ENCODE assay signal across 1 cellular context in the genomic region with DNA sequence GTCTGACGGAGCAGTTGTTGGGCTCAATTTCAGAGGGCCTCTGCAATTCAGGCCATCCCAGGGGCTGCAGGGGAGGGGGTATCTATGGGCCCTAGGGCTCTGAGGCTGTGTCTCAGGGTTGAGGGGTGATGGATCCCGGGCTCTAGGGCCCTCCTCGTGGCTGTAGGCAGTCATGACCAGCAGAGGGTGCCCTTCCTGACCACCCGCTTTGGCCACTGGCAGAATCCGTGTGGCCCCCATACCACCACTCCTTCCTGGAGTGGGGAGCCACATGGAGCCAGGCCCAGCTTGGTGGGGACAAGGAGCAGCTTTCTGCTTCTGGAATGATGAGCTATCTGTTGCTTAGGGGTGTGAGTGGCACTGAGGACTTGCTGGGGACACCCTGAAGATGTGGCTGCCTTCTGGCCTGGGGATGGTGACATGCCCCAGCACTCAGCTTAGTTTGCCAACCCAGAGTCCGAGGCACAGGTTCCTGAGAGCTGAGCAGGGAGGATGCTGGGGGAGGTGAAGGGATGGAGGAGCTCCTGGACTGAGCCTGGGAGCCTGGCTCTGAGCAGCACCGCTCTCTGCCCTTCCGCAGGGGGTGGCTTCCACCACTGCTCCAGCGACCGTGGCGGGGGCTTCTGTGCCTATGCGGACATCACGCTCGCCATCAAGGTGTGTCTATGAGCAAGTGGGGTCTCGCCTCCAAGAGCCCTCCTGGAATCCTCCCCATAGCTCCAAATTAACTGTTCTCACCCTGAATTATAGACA.
TF ChIP-seq lines count a peak whose summit lies in the region.

No MANE protein-coding gene starts in this region.

TF ChIP-seq in GM23338, 12 proteins besides CTCF, POLR2A, EP300 and RAD21 (continued from another document):
- TF ChIP-seq, protein P1, sequence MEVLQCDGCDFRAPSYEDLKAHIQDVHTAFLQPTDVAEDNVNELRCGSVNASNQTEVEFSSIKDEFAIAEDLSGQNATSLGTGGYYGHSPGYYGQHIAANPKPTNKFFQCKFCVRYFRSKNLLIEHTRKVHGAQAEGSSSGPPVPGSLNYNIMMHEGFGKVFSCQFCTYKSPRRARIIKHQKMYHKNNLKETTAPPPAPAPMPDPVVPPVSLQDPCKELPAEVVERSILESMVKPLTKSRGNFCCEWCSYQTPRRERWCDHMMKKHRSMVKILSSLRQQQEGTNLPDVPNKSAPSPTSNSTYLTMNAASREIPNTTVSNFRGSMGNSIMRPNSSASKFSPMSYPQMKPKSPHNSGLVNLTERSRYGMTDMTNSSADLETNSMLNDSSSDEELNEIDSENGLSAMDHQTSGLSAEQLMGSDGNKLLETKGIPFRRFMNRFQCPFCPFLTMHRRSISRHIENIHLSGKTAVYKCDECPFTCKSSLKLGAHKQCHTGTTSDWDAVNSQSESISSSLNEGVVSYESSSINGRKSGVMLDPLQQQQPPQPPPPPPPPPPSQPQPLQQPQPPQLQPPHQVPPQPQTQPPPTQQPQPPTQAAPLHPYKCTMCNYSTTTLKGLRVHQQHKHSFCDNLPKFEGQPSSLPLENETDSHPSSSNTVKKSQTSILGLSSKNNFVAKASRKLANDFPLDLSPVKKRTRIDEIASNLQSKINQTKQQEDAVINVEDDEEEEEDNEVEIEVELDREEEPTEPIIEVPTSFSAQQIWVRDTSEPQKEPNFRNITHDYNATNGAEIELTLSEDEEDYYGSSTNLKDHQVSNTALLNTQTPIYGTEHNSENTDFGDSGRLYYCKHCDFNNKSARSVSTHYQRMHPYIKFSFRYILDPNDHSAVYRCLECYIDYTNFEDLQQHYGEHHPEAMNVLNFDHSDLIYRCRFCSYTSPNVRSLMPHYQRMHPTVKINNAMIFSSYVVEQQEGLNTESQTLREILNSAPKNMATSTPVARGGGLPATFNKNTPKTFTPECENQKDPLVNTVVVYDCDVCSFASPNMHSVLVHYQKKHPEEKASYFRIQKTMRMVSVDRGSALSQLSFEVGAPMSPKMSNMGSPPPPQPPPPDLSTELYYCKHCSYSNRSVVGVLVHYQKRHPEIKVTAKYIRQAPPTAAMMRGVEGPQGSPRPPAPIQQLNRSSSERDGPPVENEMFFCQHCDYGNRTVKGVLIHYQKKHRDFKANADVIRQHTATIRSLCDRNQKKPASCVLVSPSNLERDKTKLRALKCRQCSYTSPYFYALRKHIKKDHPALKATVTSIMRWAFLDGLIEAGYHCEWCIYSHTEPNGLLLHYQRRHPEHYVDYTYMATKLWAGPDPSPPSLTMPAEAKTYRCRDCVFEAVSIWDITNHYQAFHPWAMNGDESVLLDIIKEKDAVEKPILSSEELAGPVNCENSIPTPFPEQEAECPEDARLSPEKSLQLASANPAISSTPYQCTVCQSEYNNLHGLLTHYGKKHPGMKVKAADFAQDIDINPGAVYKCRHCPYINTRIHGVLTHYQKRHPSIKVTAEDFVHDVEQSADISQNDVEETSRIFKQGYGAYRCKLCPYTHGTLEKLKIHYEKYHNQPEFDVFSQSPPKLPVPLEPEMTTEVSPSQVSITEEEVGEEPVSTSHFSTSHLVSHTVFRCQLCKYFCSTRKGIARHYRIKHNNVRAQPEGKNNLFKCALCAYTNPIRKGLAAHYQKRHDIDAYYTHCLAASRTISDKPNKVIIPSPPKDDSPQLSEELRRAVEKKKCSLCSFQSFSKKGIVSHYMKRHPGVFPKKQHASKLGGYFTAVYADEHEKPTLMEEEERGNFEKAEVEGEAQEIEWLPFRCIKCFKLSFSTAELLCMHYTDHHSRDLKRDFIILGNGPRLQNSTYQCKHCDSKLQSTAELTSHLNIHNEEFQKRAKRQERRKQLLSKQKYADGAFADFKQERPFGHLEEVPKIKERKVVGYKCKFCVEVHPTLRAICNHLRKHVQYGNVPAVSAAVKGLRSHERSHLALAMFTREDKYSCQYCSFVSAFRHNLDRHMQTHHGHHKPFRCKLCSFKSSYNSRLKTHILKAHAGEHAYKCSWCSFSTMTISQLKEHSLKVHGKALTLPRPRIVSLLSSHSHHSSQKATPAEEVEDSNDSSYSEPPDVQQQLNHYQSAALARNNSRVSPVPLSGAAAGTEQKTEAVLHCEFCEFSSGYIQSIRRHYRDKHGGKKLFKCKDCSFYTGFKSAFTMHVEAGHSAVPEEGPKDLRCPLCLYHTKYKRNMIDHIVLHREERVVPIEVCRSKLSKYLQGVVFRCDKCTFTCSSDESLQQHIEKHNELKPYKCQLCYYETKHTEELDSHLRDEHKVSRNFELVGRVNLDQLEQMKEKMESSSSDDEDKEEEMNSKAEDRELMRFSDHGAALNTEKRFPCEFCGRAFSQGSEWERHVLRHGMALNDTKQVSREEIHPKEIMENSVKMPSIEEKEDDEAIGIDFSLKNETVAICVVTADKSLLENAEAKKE (CRISPR knock-in tag; IDR thresholded peaks at IDR 0.05): no peak
- TF ChIP-seq EZH2phosphoT487 (IDR thresholded peaks at IDR 0.05; ENCODE audit: unreplicated experiment): no peak
